ENCODE assay signal across 1 cellular context in the genomic region with DNA sequence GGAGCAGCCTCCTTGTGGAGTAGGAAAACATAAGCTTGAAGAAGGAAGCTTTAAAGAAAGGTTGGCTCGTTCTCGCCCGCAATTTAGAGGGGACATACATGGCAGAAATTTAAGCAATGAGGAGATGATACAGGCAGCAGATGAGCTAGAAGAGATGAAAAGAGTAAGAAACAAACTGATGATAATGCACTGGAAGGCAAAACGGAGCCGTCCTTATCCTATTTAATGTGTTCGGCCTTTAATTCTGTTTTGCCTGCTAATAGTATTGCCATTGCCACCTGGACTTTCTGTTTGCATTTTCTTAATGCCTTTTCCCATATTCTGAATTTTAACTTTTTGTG.
TF ChIP-seq lines count a peak whose summit lies in the region.

No MANE protein-coding gene starts in this region.

TF ChIP-seq in GM23338, 12 proteins besides CTCF, POLR2A, EP300 and RAD21:
- TF ChIP-seq, protein P1, sequence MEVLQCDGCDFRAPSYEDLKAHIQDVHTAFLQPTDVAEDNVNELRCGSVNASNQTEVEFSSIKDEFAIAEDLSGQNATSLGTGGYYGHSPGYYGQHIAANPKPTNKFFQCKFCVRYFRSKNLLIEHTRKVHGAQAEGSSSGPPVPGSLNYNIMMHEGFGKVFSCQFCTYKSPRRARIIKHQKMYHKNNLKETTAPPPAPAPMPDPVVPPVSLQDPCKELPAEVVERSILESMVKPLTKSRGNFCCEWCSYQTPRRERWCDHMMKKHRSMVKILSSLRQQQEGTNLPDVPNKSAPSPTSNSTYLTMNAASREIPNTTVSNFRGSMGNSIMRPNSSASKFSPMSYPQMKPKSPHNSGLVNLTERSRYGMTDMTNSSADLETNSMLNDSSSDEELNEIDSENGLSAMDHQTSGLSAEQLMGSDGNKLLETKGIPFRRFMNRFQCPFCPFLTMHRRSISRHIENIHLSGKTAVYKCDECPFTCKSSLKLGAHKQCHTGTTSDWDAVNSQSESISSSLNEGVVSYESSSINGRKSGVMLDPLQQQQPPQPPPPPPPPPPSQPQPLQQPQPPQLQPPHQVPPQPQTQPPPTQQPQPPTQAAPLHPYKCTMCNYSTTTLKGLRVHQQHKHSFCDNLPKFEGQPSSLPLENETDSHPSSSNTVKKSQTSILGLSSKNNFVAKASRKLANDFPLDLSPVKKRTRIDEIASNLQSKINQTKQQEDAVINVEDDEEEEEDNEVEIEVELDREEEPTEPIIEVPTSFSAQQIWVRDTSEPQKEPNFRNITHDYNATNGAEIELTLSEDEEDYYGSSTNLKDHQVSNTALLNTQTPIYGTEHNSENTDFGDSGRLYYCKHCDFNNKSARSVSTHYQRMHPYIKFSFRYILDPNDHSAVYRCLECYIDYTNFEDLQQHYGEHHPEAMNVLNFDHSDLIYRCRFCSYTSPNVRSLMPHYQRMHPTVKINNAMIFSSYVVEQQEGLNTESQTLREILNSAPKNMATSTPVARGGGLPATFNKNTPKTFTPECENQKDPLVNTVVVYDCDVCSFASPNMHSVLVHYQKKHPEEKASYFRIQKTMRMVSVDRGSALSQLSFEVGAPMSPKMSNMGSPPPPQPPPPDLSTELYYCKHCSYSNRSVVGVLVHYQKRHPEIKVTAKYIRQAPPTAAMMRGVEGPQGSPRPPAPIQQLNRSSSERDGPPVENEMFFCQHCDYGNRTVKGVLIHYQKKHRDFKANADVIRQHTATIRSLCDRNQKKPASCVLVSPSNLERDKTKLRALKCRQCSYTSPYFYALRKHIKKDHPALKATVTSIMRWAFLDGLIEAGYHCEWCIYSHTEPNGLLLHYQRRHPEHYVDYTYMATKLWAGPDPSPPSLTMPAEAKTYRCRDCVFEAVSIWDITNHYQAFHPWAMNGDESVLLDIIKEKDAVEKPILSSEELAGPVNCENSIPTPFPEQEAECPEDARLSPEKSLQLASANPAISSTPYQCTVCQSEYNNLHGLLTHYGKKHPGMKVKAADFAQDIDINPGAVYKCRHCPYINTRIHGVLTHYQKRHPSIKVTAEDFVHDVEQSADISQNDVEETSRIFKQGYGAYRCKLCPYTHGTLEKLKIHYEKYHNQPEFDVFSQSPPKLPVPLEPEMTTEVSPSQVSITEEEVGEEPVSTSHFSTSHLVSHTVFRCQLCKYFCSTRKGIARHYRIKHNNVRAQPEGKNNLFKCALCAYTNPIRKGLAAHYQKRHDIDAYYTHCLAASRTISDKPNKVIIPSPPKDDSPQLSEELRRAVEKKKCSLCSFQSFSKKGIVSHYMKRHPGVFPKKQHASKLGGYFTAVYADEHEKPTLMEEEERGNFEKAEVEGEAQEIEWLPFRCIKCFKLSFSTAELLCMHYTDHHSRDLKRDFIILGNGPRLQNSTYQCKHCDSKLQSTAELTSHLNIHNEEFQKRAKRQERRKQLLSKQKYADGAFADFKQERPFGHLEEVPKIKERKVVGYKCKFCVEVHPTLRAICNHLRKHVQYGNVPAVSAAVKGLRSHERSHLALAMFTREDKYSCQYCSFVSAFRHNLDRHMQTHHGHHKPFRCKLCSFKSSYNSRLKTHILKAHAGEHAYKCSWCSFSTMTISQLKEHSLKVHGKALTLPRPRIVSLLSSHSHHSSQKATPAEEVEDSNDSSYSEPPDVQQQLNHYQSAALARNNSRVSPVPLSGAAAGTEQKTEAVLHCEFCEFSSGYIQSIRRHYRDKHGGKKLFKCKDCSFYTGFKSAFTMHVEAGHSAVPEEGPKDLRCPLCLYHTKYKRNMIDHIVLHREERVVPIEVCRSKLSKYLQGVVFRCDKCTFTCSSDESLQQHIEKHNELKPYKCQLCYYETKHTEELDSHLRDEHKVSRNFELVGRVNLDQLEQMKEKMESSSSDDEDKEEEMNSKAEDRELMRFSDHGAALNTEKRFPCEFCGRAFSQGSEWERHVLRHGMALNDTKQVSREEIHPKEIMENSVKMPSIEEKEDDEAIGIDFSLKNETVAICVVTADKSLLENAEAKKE (CRISPR knock-in tag; IDR thresholded peaks at IDR 0.05), result no peak
- TF ChIP-seq NANOG (IDR thresholded peaks at IDR 0.05; ENCODE audit: borderline replicate concordance), result no peak
- TF ChIP-seq, protein P2, sequence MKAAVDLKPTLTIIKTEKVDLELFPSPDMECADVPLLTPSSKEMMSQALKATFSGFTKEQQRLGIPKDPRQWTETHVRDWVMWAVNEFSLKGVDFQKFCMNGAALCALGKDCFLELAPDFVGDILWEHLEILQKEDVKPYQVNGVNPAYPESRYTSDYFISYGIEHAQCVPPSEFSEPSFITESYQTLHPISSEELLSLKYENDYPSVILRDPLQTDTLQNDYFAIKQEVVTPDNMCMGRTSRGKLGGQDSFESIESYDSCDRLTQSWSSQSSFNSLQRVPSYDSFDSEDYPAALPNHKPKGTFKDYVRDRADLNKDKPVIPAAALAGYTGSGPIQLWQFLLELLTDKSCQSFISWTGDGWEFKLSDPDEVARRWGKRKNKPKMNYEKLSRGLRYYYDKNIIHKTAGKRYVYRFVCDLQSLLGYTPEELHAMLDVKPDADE (IDR thresholded peaks at IDR 0.05), result no peak
- TF ChIP-seq STAT1 (IDR thresholded peaks at IDR 0.05; ENCODE audit: unreplicated experiment), result no peak
- TF ChIP-seq JUNB (IDR thresholded peaks at IDR 0.05; ENCODE audit: unreplicated experiment), result no peak
- TF ChIP-seq CREB1 (CRISPR knock-in tag; IDR thresholded peaks at IDR 0.05; ENCODE audit: low read depth), result no peak
- TF ChIP-seq ZNF114 (CRISPR knock-in tag; IDR thresholded peaks at IDR 0.05), result no peak
- TF ChIP-seq, protein P3, sequence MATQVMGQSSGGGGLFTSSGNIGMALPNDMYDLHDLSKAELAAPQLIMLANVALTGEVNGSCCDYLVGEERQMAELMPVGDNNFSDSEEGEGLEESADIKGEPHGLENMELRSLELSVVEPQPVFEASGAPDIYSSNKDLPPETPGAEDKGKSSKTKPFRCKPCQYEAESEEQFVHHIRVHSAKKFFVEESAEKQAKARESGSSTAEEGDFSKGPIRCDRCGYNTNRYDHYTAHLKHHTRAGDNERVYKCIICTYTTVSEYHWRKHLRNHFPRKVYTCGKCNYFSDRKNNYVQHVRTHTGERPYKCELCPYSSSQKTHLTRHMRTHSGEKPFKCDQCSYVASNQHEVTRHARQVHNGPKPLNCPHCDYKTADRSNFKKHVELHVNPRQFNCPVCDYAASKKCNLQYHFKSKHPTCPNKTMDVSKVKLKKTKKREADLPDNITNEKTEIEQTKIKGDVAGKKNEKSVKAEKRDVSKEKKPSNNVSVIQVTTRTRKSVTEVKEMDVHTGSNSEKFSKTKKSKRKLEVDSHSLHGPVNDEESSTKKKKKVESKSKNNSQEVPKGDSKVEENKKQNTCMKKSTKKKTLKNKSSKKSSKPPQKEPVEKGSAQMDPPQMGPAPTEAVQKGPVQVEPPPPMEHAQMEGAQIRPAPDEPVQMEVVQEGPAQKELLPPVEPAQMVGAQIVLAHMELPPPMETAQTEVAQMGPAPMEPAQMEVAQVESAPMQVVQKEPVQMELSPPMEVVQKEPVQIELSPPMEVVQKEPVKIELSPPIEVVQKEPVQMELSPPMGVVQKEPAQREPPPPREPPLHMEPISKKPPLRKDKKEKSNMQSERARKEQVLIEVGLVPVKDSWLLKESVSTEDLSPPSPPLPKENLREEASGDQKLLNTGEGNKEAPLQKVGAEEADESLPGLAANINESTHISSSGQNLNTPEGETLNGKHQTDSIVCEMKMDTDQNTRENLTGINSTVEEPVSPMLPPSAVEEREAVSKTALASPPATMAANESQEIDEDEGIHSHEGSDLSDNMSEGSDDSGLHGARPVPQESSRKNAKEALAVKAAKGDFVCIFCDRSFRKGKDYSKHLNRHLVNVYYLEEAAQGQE (IDR thresholded peaks at IDR 0.05; ENCODE audit: unreplicated experiment), result no peak
- no peak for TF ChIP-seq POLR2AphosphoS5 (IDR thresholded peaks at IDR 0.05; ENCODE audit: low read depth)
- TF ChIP-seq EZH2phosphoT487 (IDR thresholded peaks at IDR 0.05; ENCODE audit: unreplicated experiment), result no peak
- no peak for TF ChIP-seq ZNF331 (CRISPR knock-in tag; IDR thresholded peaks at IDR 0.05; ENCODE audit: low read depth)
